In genomic region chr14:92846162-92846897, GRCh38 we compare ENCODE assay signal across 10 cellular contexts. TPM values are rescaled to one million over a fixed set of nuclear protein-coding genes. Genes with fewer than 3 reads are reported as not detected.
DNase-seq lines count a peak whose midpoint lies in the region; ATAC-seq and TF ChIP-seq lines count a peak whose summit lies in the region.
"Had no signal": no experiment of that assay in that cellular context is flagged by ENCODE, and none has a peak within 500 bp of the region (broad histone marks: within the 10 kb centered on the region; RNA-seq: fewer than 3 reads in every experiment).

No MANE protein-coding gene starts in this region.

- no peaks in the 10 kb centered on the region for H3K27me3 Mint-ChIP-seq in activated naive CD8-positive, alpha-beta T cell

- no peaks in the 10 kb centered on the region for H3K9me3 Mint-ChIP-seq in activated naive CD8-positive, alpha-beta T cell (ENCODE audit: low read depth)

- H3K4me3 ChIP-seq in mucosa of descending colon (no peak overlapping the region), transverse colon (no peak overlapping the region), colonic mucosa (no peak overlapping the region)
- H3K4me3 ChIP-seq: SJSA1 had no signal

- H3K4me3 Mint-ChIP-seq in activated naive CD8-positive, alpha-beta T cell: no peak overlapping the region
- H3K4me3 Mint-ChIP-seq: neural crest cell had no signal

- TF ChIP-seq EP300 in transverse colon (IDR thresholded peaks at IDR 0.05; ENCODE audit: low read depth): no peak

- intact Hi-C loops in mucosa of descending colon (cut with DNase I, micrococcal nuclease) (no loop called here), transverse colon (cut with DNase I; ENCODE audit: low total_unique reads) (no loop called here), colonic mucosa (cut with DNase I) (no loop called here)

- H3K27me3 ChIP-seq in transverse colon (no peaks in the 10 kb centered on the region), colonic mucosa (no peaks in the 10 kb centered on the region)
- H3K27me3 ChIP-seq: SJSA1 had no signal

- no peak overlapping the region for H3K9ac ChIP-seq in colonic mucosa (ENCODE audit: low read depth in 2 of 2, low read length in 2 of 2)

- WGBS in transverse colon (ENCODE audit: low coverage in 1 of 2), 2 donors: 55 to 80% methylated on average over 1 to 2 of the region's 2 CpGs

- TF ChIP-seq CTCF in mucosa of descending colon (IDR thresholded peaks at IDR 0.05) (no peak), transverse colon (IDR thresholded peaks at IDR 0.05) (no peak), colonic mucosa (IDR thresholded peaks at IDR 0.05) (no peak)

- no peaks in the 10 kb centered on the region for H3K36me3 Mint-ChIP-seq in activated naive CD8-positive, alpha-beta T cell

- peak; percentile 13 for DNase-seq in GF-D8 (lab: John Stamatoyannopoulos, UW)
- DNase-seq in mucosa of descending colon: no peak
- DNase-seq in hypothalamus (lab: John Stamatoyannopoulos, UW): no peak
- no peak for DNase-seq in transverse colon
- no peak for DNase-seq in colonic mucosa

- no peaks in the 10 kb centered on the region for H3K9me3 ChIP-seq in mucosa of descending colon
- H3K9me3 ChIP-seq in transverse colon: no peaks in the 10 kb centered on the region
- H3K9me3 ChIP-seq in colonic mucosa: no peaks in the 10 kb centered on the region
- H3K9me3 ChIP-seq: SJSA1 had no signal

- TF ChIP-seq POLR2A in transverse colon (IDR thresholded peaks at IDR 0.05): no peak

- ATAC-seq in GM19463 (IDR thresholded peaks at IDR 0.05; ENCODE audit: unreplicated experiment) (peak; percentile 78), HG03469 (IDR thresholded peaks at IDR 0.05; ENCODE audit: unreplicated experiment) (peak; percentile 76), mucosa of descending colon (peak; percentile 54)

- H3K4me1 Mint-ChIP-seq in activated naive CD8-positive, alpha-beta T cell (ENCODE audit: low read depth): peaks cover 37% of the 10 kb centered on the region
- H3K4me1 Mint-ChIP-seq: neural crest cell had no signal

- peak overlapping the region; percentile 4 for H3K27ac Mint-ChIP-seq in activated naive CD8-positive, alpha-beta T cell

- in situ Hi-C loops in transverse colon (cut with MboI; ENCODE audit: low pct_ligation_motif_present in 1 of 4, low pct_unique_long_range_greater_than_20kb in 1 of 4, low sequenced_read_pairs in 3 of 4): no loop called here

- H3K27ac ChIP-seq in transverse colon: no peak overlapping the region
- no peak overlapping the region for H3K27ac ChIP-seq in colonic mucosa
- H3K27ac ChIP-seq: SJSA1 had no signal

- no peaks in the 10 kb centered on the region for H3K4me1 ChIP-seq in mucosa of descending colon (ENCODE audit: low read depth)
- peaks cover 0 to 6% (median 0%) of the 10 kb centered on the region in 4 donors for H3K4me1 ChIP-seq in transverse colon
- H3K4me1 ChIP-seq in colonic mucosa: no peaks in the 10 kb centered on the region
- H3K4me1 ChIP-seq: SJSA1 had no signal

- H3K36me3 ChIP-seq in mucosa of descending colon (ENCODE audit: low read depth) (no peaks in the 10 kb centered on the region), transverse colon (peaks cover 0 to 1% (median 0%) of the 10 kb centered on the region in 4 donors), colonic mucosa (no peaks in the 10 kb centered on the region)
- H3K36me3 ChIP-seq: SJSA1 had no signal

RNA-seq across cellular contexts. Expression of gene GOLGA5, which starts 52.2 kb away (rescaled TPM):
- total RNA-seq in mucosa of descending colon: 10 to 100 TPM; 33.8 to 40.0 (median 39.2) TPM
- 10 to 100 TPM; 15.9 to 38.1 (median 30.3) TPM for total RNA-seq in transverse colon
- total RNA-seq in colonic mucosa: 10 to 100 TPM; 32.9 to 49.4 TPM
